18 cellular contexts compared by ENCODE assay signal in the genomic region with DNA sequence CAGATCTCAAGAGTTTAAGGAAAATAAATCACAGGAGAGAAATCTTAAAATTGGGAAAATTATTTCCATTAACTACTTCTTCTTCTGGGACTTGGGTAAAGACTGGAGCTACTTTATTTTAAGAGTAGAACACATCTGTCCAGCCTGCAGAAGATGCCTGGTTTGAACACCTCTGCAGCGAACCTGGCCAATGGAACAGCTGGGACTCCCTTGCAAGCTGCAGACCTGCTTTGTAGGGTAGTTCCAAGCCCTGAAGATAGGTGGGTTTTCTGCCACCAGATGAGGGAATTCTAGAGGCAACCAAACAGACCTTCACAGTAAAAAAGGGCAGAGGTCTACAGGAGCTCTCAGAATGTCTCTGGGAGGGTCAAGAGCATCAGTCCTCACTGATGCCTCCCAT.
"Had no signal": no experiment of that assay in that cellular context is flagged by ENCODE, and none has a peak within 500 bp of the region (broad histone marks: within the 10 kb centered on the region; RNA-seq: fewer than 3 reads in every experiment).

No MANE protein-coding gene starts in this region.

- H3K27me3 Mint-ChIP-seq: activated CD8-positive, alpha-beta T cell treated with anti-CD3 and anti-CD28 coated beads for 36 hours; activated naive CD8-positive, alpha-beta T cell; brain; central memory CD8-positive, alpha-beta T cell had no signal

- DNase-seq: amygdala, MM.1S, NCI-H1105, NCI-H1436, NCI-H1694 treated with DMSO at 0.1 percent for 48 hours, NCI-H2029 treated with DMSO at 0.1 percent for 48 hours, NCI-H446, NCI-H524, SHP77 had no signal

- H3K9me3 Mint-ChIP-seq: activated CD8-positive, alpha-beta T cell treated with anti-CD3 and anti-CD28 coated beads for 36 hours; activated T-cell treated with anti-CD3 and anti-CD28 coated beads, Interleukin-2, amount 50 U/mL, for 72 hours; activated T-helper 2 cell treated with anti-CD3 and anti-CD28 coated beads, Interferon-gamma antibody, Interleukin-2, Interleukin-4, amounts not matched to agents 10 μg/mL and 5 μg/mL and 100 μg/mL, durations not matched to agents 14 hours and 24 hours and 36 hours; central memory CD8-positive, alpha-beta T cell; T-helper 1 cell treated with Interleukin-12 subunit alpha and Interleukin-12 subunit beta and Interleukin-4 antibody, amounts not matched to agents 30 μg/mL and 1 μg/mL, for 36 hours; WTC11 had no signal

- H3K4me3 Mint-ChIP-seq: activated CD8-positive, alpha-beta T cell treated with anti-CD3 and anti-CD28 coated beads for 36 hours; brain; T-helper 1 cell treated with Interleukin-12 subunit alpha and Interleukin-12 subunit beta and Interleukin-4 antibody, amounts not matched to agents 30 μg/mL and 1 μg/mL, for 36 hours; WTC11 had no signal

- H3K4me1 Mint-ChIP-seq: WTC11 had no signal

- H3K27ac Mint-ChIP-seq: activated T-cell treated with anti-CD3 and anti-CD28 coated beads, Interleukin-2, amount 50 U/mL, for 72 hours; WTC11 had no signal

- H3K9ac ChIP-seq: KMS-11 had no signal

- H3K36me3 Mint-ChIP-seq: activated naive CD8-positive, alpha-beta T cell; brain; WTC11 had no signal
